Comparison of ENCODE assay signal across 10 cellular contexts in genomic region chr4:8781641-8782040, GRCh38.
"Had no signal": no experiment of that assay in that cellular context is flagged by ENCODE, and none has a peak within 500 bp of the region (broad histone marks: within the 10 kb centered on the region; RNA-seq: fewer than 3 reads in every experiment).

No MANE protein-coding gene starts in this region.

- ATAC-seq: K562 had no signal

- H3K4me3 Mint-ChIP-seq: H9, HFFc6 had no signal

- DNase-seq: GM23248, GOT3, H9, HCEC 1CT, HFFc6, IMR-90 had no signal

- H2AFZ ChIP-seq: GM23248 had no signal

- H3K9me3 Mint-ChIP-seq: H9 had no signal

- H3K4me2 ChIP-seq: KMS-11 had no signal

- H3K9ac ChIP-seq: GM23248, KMS-11 had no signal

- FAIRE-seq: H54, HTR-8/SVneo, K562 had no signal

- H3K4me3 ChIP-seq: GM23248, K562 had no signal

- H3K27ac ChIP-seq: GM23248, KMS-11 had no signal

- H3K27ac Mint-ChIP-seq: H9, HFFc6 had no signal
